Comparison of ENCODE assay signal across 1 cellular context in the genomic region with DNA sequence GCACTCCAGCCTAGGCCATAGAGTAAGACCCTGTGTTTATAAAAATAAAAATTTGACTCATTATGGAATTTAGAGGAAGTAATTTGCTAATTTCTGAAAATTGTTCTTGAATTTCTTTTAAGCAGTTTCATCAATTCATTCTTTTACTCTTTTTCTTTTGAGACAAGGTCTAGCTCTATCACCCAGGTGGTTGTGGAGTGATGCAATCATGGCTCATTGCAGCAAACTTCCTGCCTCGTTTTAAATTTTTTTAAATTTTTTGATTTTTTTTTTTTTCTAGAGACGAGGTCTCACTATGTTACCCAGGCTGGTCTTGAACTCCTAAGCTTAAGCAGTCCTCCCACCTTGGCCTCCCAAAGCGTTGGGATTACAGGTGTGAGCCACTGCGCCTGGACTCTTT.
TF ChIP-seq lines count a peak whose summit lies in the region.

No MANE protein-coding gene starts in this region.

TF ChIP-seq in K562, 482 proteins besides CTCF, POLR2A, EP300 and RAD21:
- TF ChIP-seq FOXM1 (IDR thresholded peaks at IDR 0.05; ENCODE audit: low read depth), result no peak
- TF ChIP-seq FOXM1 (CRISPR knock-in tag; IDR thresholded peaks at IDR 0.05; ENCODE audit: low read depth), result no peak
- TF ChIP-seq, protein P1, sequence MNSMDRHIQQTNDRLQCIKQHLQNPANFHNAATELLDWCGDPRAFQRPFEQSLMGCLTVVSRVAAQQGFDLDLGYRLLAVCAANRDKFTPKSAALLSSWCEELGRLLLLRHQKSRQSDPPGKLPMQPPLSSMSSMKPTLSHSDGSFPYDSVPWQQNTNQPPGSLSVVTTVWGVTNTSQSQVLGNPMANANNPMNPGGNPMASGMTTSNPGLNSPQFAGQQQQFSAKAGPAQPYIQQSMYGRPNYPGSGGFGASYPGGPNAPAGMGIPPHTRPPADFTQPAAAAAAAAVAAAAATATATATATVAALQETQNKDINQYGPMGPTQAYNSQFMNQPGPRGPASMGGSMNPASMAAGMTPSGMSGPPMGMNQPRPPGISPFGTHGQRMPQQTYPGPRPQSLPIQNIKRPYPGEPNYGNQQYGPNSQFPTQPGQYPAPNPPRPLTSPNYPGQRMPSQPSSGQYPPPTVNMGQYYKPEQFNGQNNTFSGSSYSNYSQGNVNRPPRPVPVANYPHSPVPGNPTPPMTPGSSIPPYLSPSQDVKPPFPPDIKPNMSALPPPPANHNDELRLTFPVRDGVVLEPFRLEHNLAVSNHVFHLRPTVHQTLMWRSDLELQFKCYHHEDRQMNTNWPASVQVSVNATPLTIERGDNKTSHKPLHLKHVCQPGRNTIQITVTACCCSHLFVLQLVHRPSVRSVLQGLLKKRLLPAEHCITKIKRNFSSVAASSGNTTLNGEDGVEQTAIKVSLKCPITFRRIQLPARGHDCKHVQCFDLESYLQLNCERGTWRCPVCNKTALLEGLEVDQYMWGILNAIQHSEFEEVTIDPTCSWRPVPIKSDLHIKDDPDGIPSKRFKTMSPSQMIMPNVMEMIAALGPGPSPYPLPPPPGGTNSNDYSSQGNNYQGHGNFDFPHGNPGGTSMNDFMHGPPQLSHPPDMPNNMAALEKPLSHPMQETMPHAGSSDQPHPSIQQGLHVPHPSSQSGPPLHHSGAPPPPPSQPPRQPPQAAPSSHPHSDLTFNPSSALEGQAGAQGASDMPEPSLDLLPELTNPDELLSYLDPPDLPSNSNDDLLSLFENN (IDR thresholded peaks at IDR 0.05; ENCODE audit: low read depth in 2 of 2, low read length in 2 of 2), result no peak
- TF ChIP-seq CBX3 (IDR thresholded peaks at IDR 0.05; ENCODE audit: borderline replicate concordance in 1 of 2, low read length in 2 of 2), result no peak
- TF ChIP-seq, protein P2, sequence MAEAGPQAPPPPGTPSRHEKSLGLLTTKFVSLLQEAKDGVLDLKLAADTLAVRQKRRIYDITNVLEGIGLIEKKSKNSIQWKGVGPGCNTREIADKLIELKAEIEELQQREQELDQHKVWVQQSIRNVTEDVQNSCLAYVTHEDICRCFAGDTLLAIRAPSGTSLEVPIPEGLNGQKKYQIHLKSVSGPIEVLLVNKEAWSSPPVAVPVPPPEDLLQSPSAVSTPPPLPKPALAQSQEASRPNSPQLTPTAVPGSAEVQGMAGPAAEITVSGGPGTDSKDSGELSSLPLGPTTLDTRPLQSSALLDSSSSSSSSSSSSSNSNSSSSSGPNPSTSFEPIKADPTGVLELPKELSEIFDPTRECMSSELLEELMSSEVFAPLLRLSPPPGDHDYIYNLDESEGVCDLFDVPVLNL (CRISPR knock-in tag; IDR thresholded peaks at IDR 0.05; ENCODE audit: low read depth), result no peak
- no peak for TF ChIP-seq HCFC1 (IDR thresholded peaks at IDR 0.05; ENCODE audit: low read depth, low read length)
- no peak for TF ChIP-seq CBX5 (IDR thresholded peaks at IDR 0.05; ENCODE audit: borderline replicate concordance, low read depth)
- TF ChIP-seq RUNX1 (IDR thresholded peaks at IDR 0.05; ENCODE audit: low read depth), result no peak
- no peak for TF ChIP-seq NFXL1 (CRISPR knock-in tag; IDR thresholded peaks at IDR 0.05)
- TF ChIP-seq, protein P3, sequence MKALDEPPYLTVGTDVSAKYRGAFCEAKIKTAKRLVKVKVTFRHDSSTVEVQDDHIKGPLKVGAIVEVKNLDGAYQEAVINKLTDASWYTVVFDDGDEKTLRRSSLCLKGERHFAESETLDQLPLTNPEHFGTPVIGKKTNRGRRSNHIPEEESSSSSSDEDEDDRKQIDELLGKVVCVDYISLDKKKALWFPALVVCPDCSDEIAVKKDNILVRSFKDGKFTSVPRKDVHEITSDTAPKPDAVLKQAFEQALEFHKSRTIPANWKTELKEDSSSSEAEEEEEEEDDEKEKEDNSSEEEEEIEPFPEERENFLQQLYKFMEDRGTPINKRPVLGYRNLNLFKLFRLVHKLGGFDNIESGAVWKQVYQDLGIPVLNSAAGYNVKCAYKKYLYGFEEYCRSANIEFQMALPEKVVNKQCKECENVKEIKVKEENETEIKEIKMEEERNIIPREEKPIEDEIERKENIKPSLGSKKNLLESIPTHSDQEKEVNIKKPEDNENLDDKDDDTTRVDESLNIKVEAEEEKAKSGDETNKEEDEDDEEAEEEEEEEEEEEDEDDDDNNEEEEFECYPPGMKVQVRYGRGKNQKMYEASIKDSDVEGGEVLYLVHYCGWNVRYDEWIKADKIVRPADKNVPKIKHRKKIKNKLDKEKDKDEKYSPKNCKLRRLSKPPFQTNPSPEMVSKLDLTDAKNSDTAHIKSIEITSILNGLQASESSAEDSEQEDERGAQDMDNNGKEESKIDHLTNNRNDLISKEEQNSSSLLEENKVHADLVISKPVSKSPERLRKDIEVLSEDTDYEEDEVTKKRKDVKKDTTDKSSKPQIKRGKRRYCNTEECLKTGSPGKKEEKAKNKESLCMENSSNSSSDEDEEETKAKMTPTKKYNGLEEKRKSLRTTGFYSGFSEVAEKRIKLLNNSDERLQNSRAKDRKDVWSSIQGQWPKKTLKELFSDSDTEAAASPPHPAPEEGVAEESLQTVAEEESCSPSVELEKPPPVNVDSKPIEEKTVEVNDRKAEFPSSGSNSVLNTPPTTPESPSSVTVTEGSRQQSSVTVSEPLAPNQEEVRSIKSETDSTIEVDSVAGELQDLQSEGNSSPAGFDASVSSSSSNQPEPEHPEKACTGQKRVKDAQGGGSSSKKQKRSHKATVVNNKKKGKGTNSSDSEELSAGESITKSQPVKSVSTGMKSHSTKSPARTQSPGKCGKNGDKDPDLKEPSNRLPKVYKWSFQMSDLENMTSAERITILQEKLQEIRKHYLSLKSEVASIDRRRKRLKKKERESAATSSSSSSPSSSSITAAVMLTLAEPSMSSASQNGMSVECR (CRISPR knock-in tag; IDR thresholded peaks at IDR 0.05), result no peak
- TF ChIP-seq SRSF1 (IDR thresholded peaks at IDR 0.05; ENCODE audit: low read depth, low read length), result no peak
- no peak for TF ChIP-seq RBBP5 (IDR thresholded peaks at IDR 0.05; ENCODE audit: borderline replicate concordance, insufficient read depth, low read length, poor library complexity, severe bottlenecking)
- peak; percentile 73; the same call in 1 of the 2 replicates for TF ChIP-seq CEBPG (CRISPR knock-in tag; IDR thresholded peaks at IDR 0.05)
- TF ChIP-seq CEBPG (tag; conservative IDR thresholded peaks at IDR 0.05 in 1 of 2, IDR thresholded peaks at IDR 0.05 in 1 of 2), result peak; percentile 55 to 88; a peak in 3 of 4 replicates
- TF ChIP-seq CEBPB (tag; IDR thresholded peaks at IDR 0.05), result peak; percentile 70
- TF ChIP-seq MYNN (IDR thresholded peaks at IDR 0.05), result no peak
- TF ChIP-seq MYNN (CRISPR knock-in tag; IDR thresholded peaks at IDR 0.05), result no peak
- TF ChIP-seq, protein P4, sequence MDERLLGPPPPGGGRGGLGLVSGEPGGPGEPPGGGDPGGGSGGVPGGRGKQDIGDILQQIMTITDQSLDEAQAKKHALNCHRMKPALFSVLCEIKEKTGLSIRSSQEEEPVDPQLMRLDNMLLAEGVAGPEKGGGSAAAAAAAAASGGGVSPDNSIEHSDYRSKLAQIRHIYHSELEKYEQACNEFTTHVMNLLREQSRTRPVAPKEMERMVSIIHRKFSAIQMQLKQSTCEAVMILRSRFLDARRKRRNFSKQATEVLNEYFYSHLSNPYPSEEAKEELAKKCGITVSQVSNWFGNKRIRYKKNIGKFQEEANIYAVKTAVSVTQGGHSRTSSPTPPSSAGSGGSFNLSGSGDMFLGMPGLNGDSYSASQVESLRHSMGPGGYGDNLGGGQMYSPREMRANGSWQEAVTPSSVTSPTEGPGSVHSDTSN (CRISPR knock-in tag; IDR thresholded peaks at IDR 0.05; ENCODE audit: low read depth), result no peak
- TF ChIP-seq, protein P4 (tag; conservative IDR thresholded peaks at IDR 0.05; ENCODE audit: low read depth), result no peak
- peak in 1 of 2 experiments; percentile 47; a peak in 1 of 4 replicates for TF ChIP-seq TRIM24 (IDR thresholded peaks at IDR 0.05)
- TF ChIP-seq C11orf30 (IDR thresholded peaks at IDR 0.05; ENCODE audit: low read depth), result no peak
- no peak for TF ChIP-seq MYC (IDR thresholded peaks at IDR 0.05; ENCODE audit: low read depth, low read length)
- TF ChIP-seq MYC (CRISPR knock-in tag; IDR thresholded peaks at IDR 0.05; ENCODE audit: borderline replicate concordance, low read depth), result no peak
- TF ChIP-seq DMBX1 (CRISPR knock-in tag; IDR thresholded peaks at IDR 0.05; ENCODE audit: borderline replicate concordance), result peak; percentile 10; the same call in 1 of the 2 replicates
- no peak for TF ChIP-seq BMI1 (IDR thresholded peaks at IDR 0.05; ENCODE audit: low read length)
- TF ChIP-seq, protein P5, sequence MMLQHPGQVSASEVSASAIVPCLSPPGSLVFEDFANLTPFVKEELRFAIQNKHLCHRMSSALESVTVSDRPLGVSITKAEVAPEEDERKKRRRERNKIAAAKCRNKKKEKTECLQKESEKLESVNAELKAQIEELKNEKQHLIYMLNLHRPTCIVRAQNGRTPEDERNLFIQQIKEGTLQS (IDR thresholded peaks at IDR 0.05), result peak; percentile 83
- TF ChIP-seq, protein P5 (CRISPR knock-in tag; conservative IDR thresholded peaks at IDR 0.05), result no peak
- no peak for TF ChIP-seq PYGO2 (tag; IDR thresholded peaks at IDR 0.05)
- TF ChIP-seq CREBBP (IDR thresholded peaks at IDR 0.05; ENCODE audit: low read depth, low read length), result no peak
- TF ChIP-seq, protein P6, sequence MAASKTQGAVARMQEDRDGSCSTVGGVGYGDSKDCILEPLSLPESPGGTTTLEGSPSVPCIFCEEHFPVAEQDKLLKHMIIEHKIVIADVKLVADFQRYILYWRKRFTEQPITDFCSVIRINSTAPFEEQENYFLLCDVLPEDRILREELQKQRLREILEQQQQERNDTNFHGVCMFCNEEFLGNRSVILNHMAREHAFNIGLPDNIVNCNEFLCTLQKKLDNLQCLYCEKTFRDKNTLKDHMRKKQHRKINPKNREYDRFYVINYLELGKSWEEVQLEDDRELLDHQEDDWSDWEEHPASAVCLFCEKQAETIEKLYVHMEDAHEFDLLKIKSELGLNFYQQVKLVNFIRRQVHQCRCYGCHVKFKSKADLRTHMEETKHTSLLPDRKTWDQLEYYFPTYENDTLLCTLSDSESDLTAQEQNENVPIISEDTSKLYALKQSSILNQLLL (CRISPR knock-in tag; IDR thresholded peaks at IDR 0.05; ENCODE audit: borderline replicate concordance), result no peak
- TF ChIP-seq ZNF121 (CRISPR knock-in tag; conservative IDR thresholded peaks at IDR 0.05), result no peak
- no peak for TF ChIP-seq TCF7L2 (IDR thresholded peaks at IDR 0.05; ENCODE audit: low read depth, low read length)
- TF ChIP-seq U2AF1 (optimal IDR thresholded peaks at IDR 0.05; ENCODE audit: low read depth, low read length), result no peak
- no peak for TF ChIP-seq SREBF2 (CRISPR knock-in tag; IDR thresholded peaks at IDR 0.05)
